ENCODE assay signal across 2 cellular contexts in the genomic region with DNA sequence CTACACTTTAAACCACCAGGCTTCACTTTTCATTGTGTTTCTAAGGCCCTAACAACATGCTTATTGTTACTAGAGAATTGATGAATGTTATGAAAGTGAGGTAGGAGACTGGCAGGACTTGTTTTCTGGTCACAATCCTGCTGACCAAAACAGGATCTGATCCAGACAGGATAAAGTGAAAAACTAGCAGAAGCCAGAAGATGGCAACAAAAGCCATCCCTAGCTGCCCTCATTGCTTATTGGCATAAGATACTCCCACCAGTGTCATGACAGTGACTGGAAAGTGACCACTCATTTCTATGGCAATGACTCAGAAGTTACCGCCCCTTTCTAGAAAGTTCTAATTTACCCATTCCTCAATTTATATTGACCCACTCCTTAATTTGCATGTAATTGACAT.
TF ChIP-seq lines count a peak whose summit lies in the region.

No MANE protein-coding gene starts in this region.

TF ChIP-seq in GM23338, 12 proteins besides CTCF, POLR2A, EP300 and RAD21 (continued from another document):
- TF ChIP-seq, protein P1, sequence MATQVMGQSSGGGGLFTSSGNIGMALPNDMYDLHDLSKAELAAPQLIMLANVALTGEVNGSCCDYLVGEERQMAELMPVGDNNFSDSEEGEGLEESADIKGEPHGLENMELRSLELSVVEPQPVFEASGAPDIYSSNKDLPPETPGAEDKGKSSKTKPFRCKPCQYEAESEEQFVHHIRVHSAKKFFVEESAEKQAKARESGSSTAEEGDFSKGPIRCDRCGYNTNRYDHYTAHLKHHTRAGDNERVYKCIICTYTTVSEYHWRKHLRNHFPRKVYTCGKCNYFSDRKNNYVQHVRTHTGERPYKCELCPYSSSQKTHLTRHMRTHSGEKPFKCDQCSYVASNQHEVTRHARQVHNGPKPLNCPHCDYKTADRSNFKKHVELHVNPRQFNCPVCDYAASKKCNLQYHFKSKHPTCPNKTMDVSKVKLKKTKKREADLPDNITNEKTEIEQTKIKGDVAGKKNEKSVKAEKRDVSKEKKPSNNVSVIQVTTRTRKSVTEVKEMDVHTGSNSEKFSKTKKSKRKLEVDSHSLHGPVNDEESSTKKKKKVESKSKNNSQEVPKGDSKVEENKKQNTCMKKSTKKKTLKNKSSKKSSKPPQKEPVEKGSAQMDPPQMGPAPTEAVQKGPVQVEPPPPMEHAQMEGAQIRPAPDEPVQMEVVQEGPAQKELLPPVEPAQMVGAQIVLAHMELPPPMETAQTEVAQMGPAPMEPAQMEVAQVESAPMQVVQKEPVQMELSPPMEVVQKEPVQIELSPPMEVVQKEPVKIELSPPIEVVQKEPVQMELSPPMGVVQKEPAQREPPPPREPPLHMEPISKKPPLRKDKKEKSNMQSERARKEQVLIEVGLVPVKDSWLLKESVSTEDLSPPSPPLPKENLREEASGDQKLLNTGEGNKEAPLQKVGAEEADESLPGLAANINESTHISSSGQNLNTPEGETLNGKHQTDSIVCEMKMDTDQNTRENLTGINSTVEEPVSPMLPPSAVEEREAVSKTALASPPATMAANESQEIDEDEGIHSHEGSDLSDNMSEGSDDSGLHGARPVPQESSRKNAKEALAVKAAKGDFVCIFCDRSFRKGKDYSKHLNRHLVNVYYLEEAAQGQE (IDR thresholded peaks at IDR 0.05; ENCODE audit: unreplicated experiment) = no peak
- no peak for TF ChIP-seq EZH2 (IDR thresholded peaks at IDR 0.05; ENCODE audit: low read depth, unreplicated experiment)
- no peak for TF ChIP-seq EZH2phosphoT487 (IDR thresholded peaks at IDR 0.05; ENCODE audit: unreplicated experiment)
- TF ChIP-seq CREB1 (CRISPR knock-in tag; IDR thresholded peaks at IDR 0.05; ENCODE audit: low read depth) = no peak
- TF ChIP-seq, protein P2, sequence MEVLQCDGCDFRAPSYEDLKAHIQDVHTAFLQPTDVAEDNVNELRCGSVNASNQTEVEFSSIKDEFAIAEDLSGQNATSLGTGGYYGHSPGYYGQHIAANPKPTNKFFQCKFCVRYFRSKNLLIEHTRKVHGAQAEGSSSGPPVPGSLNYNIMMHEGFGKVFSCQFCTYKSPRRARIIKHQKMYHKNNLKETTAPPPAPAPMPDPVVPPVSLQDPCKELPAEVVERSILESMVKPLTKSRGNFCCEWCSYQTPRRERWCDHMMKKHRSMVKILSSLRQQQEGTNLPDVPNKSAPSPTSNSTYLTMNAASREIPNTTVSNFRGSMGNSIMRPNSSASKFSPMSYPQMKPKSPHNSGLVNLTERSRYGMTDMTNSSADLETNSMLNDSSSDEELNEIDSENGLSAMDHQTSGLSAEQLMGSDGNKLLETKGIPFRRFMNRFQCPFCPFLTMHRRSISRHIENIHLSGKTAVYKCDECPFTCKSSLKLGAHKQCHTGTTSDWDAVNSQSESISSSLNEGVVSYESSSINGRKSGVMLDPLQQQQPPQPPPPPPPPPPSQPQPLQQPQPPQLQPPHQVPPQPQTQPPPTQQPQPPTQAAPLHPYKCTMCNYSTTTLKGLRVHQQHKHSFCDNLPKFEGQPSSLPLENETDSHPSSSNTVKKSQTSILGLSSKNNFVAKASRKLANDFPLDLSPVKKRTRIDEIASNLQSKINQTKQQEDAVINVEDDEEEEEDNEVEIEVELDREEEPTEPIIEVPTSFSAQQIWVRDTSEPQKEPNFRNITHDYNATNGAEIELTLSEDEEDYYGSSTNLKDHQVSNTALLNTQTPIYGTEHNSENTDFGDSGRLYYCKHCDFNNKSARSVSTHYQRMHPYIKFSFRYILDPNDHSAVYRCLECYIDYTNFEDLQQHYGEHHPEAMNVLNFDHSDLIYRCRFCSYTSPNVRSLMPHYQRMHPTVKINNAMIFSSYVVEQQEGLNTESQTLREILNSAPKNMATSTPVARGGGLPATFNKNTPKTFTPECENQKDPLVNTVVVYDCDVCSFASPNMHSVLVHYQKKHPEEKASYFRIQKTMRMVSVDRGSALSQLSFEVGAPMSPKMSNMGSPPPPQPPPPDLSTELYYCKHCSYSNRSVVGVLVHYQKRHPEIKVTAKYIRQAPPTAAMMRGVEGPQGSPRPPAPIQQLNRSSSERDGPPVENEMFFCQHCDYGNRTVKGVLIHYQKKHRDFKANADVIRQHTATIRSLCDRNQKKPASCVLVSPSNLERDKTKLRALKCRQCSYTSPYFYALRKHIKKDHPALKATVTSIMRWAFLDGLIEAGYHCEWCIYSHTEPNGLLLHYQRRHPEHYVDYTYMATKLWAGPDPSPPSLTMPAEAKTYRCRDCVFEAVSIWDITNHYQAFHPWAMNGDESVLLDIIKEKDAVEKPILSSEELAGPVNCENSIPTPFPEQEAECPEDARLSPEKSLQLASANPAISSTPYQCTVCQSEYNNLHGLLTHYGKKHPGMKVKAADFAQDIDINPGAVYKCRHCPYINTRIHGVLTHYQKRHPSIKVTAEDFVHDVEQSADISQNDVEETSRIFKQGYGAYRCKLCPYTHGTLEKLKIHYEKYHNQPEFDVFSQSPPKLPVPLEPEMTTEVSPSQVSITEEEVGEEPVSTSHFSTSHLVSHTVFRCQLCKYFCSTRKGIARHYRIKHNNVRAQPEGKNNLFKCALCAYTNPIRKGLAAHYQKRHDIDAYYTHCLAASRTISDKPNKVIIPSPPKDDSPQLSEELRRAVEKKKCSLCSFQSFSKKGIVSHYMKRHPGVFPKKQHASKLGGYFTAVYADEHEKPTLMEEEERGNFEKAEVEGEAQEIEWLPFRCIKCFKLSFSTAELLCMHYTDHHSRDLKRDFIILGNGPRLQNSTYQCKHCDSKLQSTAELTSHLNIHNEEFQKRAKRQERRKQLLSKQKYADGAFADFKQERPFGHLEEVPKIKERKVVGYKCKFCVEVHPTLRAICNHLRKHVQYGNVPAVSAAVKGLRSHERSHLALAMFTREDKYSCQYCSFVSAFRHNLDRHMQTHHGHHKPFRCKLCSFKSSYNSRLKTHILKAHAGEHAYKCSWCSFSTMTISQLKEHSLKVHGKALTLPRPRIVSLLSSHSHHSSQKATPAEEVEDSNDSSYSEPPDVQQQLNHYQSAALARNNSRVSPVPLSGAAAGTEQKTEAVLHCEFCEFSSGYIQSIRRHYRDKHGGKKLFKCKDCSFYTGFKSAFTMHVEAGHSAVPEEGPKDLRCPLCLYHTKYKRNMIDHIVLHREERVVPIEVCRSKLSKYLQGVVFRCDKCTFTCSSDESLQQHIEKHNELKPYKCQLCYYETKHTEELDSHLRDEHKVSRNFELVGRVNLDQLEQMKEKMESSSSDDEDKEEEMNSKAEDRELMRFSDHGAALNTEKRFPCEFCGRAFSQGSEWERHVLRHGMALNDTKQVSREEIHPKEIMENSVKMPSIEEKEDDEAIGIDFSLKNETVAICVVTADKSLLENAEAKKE (CRISPR knock-in tag; IDR thresholded peaks at IDR 0.05) = no peak
- TF ChIP-seq STAT1 (IDR thresholded peaks at IDR 0.05; ENCODE audit: unreplicated experiment) = no peak
TF ChIP-seq in GM23338: peak in this region for 0.

TF ChIP-seq in neural cell, 6 proteins besides CTCF, POLR2A, EP300 and RAD21 (continued from another document):
- TF ChIP-seq, protein P1 (IDR thresholded peaks at IDR 0.05; ENCODE audit: borderline replicate concordance) = no peak
